In the genomic region with DNA sequence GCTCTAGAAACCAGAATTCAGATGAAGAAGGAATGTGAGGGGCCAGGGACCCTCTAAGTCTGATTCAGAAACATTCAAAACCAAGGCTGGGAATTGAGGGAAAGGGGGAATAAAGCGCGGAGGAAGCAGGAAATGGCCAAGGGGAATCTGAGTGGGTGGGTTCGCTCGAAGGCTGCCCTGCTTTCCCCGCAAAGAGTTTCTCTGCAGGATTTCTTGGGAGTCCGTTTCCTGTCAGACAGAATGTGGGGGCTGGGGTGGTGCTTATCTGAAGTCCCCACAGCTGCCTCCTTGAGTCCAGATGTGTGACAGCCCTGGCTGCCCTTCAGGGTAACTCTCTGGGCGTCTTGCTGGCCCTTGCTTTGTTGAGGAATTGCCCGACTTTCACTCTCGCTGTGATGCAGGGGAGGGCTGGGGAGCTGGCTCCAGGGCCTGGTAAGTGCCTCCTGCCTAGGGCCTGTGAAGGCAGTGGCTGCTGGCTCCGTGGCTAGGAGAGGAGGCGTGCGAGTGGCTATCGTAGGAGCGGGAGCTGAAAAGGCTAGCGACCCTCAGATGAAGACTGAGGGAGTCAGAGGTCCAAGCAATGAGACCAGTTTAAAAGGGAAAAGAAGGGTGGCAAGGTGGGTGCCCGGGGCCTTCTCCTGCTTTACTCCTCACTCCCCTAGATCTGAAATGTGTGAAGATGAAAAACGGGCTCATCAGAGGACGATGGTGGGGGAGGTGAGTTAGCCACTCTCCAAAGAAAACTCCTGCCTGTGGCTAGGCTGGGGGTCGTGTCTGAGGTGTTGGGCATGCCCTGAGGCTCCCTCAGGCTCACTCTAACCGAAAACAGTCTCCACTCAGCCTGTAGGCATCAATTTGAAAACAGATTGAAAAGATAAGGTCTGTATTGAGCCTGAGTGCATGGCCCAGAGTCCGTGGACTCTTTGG, we compare ENCODE assay signal across 17 cellular contexts.
DNase-seq lines count a peak whose midpoint lies in the region; ATAC-seq and TF ChIP-seq lines count a peak whose summit lies in the region.
"Had no signal": no experiment of that assay in that cellular context is flagged by ENCODE, and none has a peak within 500 bp of the region (broad histone marks: within the 10 kb centered on the region; RNA-seq: fewer than 3 reads in every experiment).

No MANE protein-coding gene starts in this region.

- H3K4me3 ChIP-seq in PC-9: no peak overlapping the region
- H3K4me3 ChIP-seq in left ventricle myocardium inferior: peak overlapping the region; percentile 76

- peaks cover 6% of the 10 kb centered on the region; the same call in 1 of the 2 replicates for H3K4me1 ChIP-seq in PC-9 (replicated peaks; ENCODE audit: insufficient read depth)
- H3K4me1 ChIP-seq in left ventricle myocardium inferior: peaks cover 52% of the 10 kb centered on the region

- H3K4me2 ChIP-seq in PC-9: peak overlapping the region; percentile 30; the same call in 1 of the 2 replicates

- H3K36me3 ChIP-seq in PC-9 (ENCODE audit: low read depth) (no peaks in the 10 kb centered on the region), left ventricle myocardium inferior (no peaks in the 10 kb centered on the region)
- H3K36me3 ChIP-seq: lower lobe of right lung had no signal

- H3K27me3 ChIP-seq in CD4-positive, alpha-beta T cell (ENCODE audit: control insufficient read depth, insufficient read depth, low read length): peaks cover 24% of the 10 kb centered on the region
- H3K27me3 ChIP-seq in PC-9 (ENCODE audit: insufficient read depth, low read depth) (peaks cover 22% of the 10 kb centered on the region), left ventricle myocardium inferior (ENCODE audit: low read depth) (no peaks in the 10 kb centered on the region)

- no peaks in the 10 kb centered on the region for H3F3A ChIP-seq in PC-9 (ENCODE audit: insufficient read depth, low read depth)

- ATAC-seq in CD4-positive, alpha-beta T cell (ENCODE audit: poor library complexity): no peak
- no peak for ATAC-seq in GM19463 (IDR thresholded peaks at IDR 0.05; ENCODE audit: unreplicated experiment)
- ATAC-seq: Panc1 had no signal

- POLR2A ChIA-PET in CD4-positive, alpha-beta T cell (lab: Charles Lee): no interaction called here
- POLR2A ChIA-PET in PC-9 (lab: Charles Lee; ENCODE audit: unreplicated experiment): no interaction called here

- BruUV-seq in PC-9 (replicated peaks; lab: Mats Ljungman, UMichigan): no TSS peak

- H2AFZ ChIP-seq in PC-9: no peak overlapping the region

- intact Hi-C loops in CD4-positive, alpha-beta T cell (cut with DNase I, micrococcal nuclease): no loop called here
- intact Hi-C loops in PC-9 (cut with micrococcal nuclease; ENCODE audit: unreplicated experiment): no loop called here
- intact Hi-C loops in left ventricle myocardium inferior (cut with micrococcal nuclease): no loop called here

- H3K9me2 ChIP-seq in PC-9 (ENCODE audit: insufficient read depth): no peaks in the 10 kb centered on the region

- TF ChIP-seq CTCF in CD4-positive, alpha-beta T cell (IDR thresholded peaks at IDR 0.05): no peak
- TF ChIP-seq CTCF in PC-9 (conservative IDR thresholded peaks at IDR 0.05): no peak
- TF ChIP-seq CTCF in left ventricle myocardium inferior (IDR thresholded peaks at IDR 0.05; ENCODE audit: borderline replicate concordance): no peak
- no peak for TF ChIP-seq CTCF in nephron (IDR thresholded peaks at IDR 0.05; ENCODE audit: unreplicated experiment in 3 of 3)

- DNase-seq in CD4-positive, alpha-beta T cell: no peak
- no peak for DNase-seq in PC-9
- no peak for DNase-seq in left ventricle myocardium inferior
- no peak for DNase-seq in NCI-H1930 (lab: John Stamatoyannopoulos, UW)
- no peak for DNase-seq in GDM1 (lab: John Stamatoyannopoulos, UW)
- no peak for DNase-seq in hepatic stellate cell (ENCODE audit: low spot score)
- DNase-seq: activated B cell treated with CpG ODN at 0.5 μM for 24 hours; DMS153; lower lobe of right lung; NCI-H2029; NCI-H526 treated with DMSO at 0.1 percent for 48 hours; stimulated activated naive CD4-positive, alpha-beta T cell had no signal

- CTCF ChIA-PET in CD4-positive, alpha-beta T cell (lab: Charles Lee): no interaction called here
- CTCF ChIA-PET in PC-9 (lab: Charles Lee): no interaction called here

- peak overlapping the region; percentile 2 for H3K4me3 Mint-ChIP-seq in CD4-positive, alpha-beta T cell
- H3K4me3 Mint-ChIP-seq in nephron: peak overlapping the region; percentile 85 to 87 (median 86)

- no peaks in the 10 kb centered on the region for H3K9me3 Mint-ChIP-seq in CD4-positive, alpha-beta T cell
- no peaks in the 10 kb centered on the region for H3K9me3 Mint-ChIP-seq in nephron
- H3K9me3 Mint-ChIP-seq: activated B cell treated with CpG ODN at 0.5 μM for 24 hours; activated naive CD4-positive, alpha-beta T cell treated with anti-CD3 and anti-CD28 coated beads, Interleukin-2, amount 50 U/mL, for 24 hours had no signal

- peaks cover 24% of the 10 kb centered on the region for H3K4me1 Mint-ChIP-seq in CD4-positive, alpha-beta T cell (ENCODE audit: low read depth)
- H3K4me1 Mint-ChIP-seq in nephron: peaks cover 34% of the 10 kb centered on the region

- H3K36me3 Mint-ChIP-seq in CD4-positive, alpha-beta T cell (ENCODE audit: low read depth): no peaks in the 10 kb centered on the region
- peaks cover 3% of the 10 kb centered on the region for H3K36me3 Mint-ChIP-seq in nephron (ENCODE audit: low read depth)
- H3K36me3 Mint-ChIP-seq: activated naive CD4-positive, alpha-beta T cell treated with anti-CD3 and anti-CD28 coated beads, Interleukin-2, amount 50 U/mL, for 24 hours had no signal

- H4K20me1 ChIP-seq in PC-9 (ENCODE audit: insufficient read depth): no peaks in the 10 kb centered on the region

- H3K27ac ChIP-seq in CD4-positive, alpha-beta T cell (ENCODE audit: low read depth, low read length): no peak overlapping the region
- H3K27ac ChIP-seq in PC-9: no peak overlapping the region
- peak overlapping the region; percentile 89 for H3K27ac ChIP-seq in left ventricle myocardium inferior (replicated peaks)
- H3K27ac ChIP-seq: epithelial cell of prostate, lower lobe of right lung had no signal

- peaks cover 68% of the 10 kb centered on the region for H3K27me3 Mint-ChIP-seq in CD4-positive, alpha-beta T cell
- H3K27me3 Mint-ChIP-seq in nephron (ENCODE audit: low read depth): peaks cover 45% of the 10 kb centered on the region

- no peak overlapping the region for H3K27ac Mint-ChIP-seq in CD4-positive, alpha-beta T cell
- H3K27ac Mint-ChIP-seq in nephron: peak overlapping the region; percentile 68 to 76 (median 69)
- H3K27ac Mint-ChIP-seq: activated B cell treated with CpG ODN at 0.5 μM for 24 hours; activated naive CD4-positive, alpha-beta T cell treated with anti-CD3 and anti-CD28 coated beads, Interleukin-2, amount 50 U/mL, for 24 hours had no signal

- H3K79me2 ChIP-seq in PC-9 (ENCODE audit: low read depth): no peaks in the 10 kb centered on the region

- H3K9me3 ChIP-seq in CD4-positive, alpha-beta T cell (ENCODE audit: control insufficient read depth, low read length): no peaks in the 10 kb centered on the region
- H3K9me3 ChIP-seq in PC-9 (ENCODE audit: insufficient read depth, low read depth) (no peaks in the 10 kb centered on the region), left ventricle myocardium inferior (replicated peaks) (no peaks in the 10 kb centered on the region)
- H3K9me3 ChIP-seq: lower lobe of right lung had no signal
